Comparison of ENCODE assay signal across 9 cellular contexts in genomic region chr3:15982667-15983145, GRCh38.
A peak's percentile ranks its signal among the peaks of the same experiment; 100 is the strongest.
DNase-seq lines count a peak whose midpoint lies in the region; ATAC-seq and TF ChIP-seq lines count a peak whose summit lies in the region.
"Had no signal": no experiment of that assay in that cellular context is flagged by ENCODE, and none has a peak within 500 bp of the region (broad histone marks: within the 10 kb centered on the region; RNA-seq: fewer than 3 reads in every experiment).

No MANE protein-coding gene starts in this region.

- H3K36me3 ChIP-seq in GM23338 (ENCODE audit: insufficient read depth) (no peaks in the 10 kb centered on the region), SJSA1 (no peaks in the 10 kb centered on the region), gastrocnemius medialis (no peaks in the 10 kb centered on the region), MM.1S (replicated peaks; ENCODE audit: insufficient read depth, low read length) (no peaks in the 10 kb centered on the region)
- no peaks in the 10 kb centered on the region for H3K36me3 ChIP-seq in CD8-positive, alpha-beta T cell (ENCODE audit: insufficient read depth, low read length)

- H3K4me1 Mint-ChIP-seq in GM23338 = peaks cover 8% of the 10 kb centered on the region; the same call in 2 of the 3 replicates
- no peaks in the 10 kb centered on the region for H3K4me1 Mint-ChIP-seq in CD8-positive, alpha-beta T cell (ENCODE audit: low read depth)

- POLR2A ChIA-PET in CD8-positive, alpha-beta T cell (lab: Charles Lee) = no interaction called here

- peaks cover 10% of the 10 kb centered on the region for H3K36me3 Mint-ChIP-seq in GM23338 (ENCODE audit: low read depth)
- H3K36me3 Mint-ChIP-seq in CD8-positive, alpha-beta T cell = peaks cover 3% of the 10 kb centered on the region

- H3K27me3 ChIP-seq in GM23338 (ENCODE audit: insufficient read depth) = no peaks in the 10 kb centered on the region
- H3K27me3 ChIP-seq in SJSA1 (replicated peaks) = no peaks in the 10 kb centered on the region
- H3K27me3 ChIP-seq in foreskin keratinocyte = no peaks in the 10 kb centered on the region
- H3K27me3 ChIP-seq in gastrocnemius medialis = no peaks in the 10 kb centered on the region
- H3K27me3 ChIP-seq in MM.1S (replicated peaks; ENCODE audit: insufficient read depth, low read length) = no peaks in the 10 kb centered on the region
- no peaks in the 10 kb centered on the region for H3K27me3 ChIP-seq in CD8-positive, alpha-beta T cell (ENCODE audit: insufficient read depth, low read length)

- H3K4me3 ChIP-seq in GM23338 (no peak overlapping the region), SJSA1 (no peak overlapping the region), gastrocnemius medialis (peak overlapping the region; percentile 34 to 47 (median 42)), MM.1S (ENCODE audit: low read length) (no peak overlapping the region)
- H3K4me3 ChIP-seq in CD8-positive, alpha-beta T cell (ENCODE audit: low read depth, low read length) = no peak overlapping the region

- no peak overlapping the region for H3K4me3 Mint-ChIP-seq in GM23338
- H3K4me3 Mint-ChIP-seq in CD8-positive, alpha-beta T cell = no peak overlapping the region

- CTCF ChIA-PET in CD8-positive, alpha-beta T cell (lab: Charles Lee) = no interaction called here

- no peaks in the 10 kb centered on the region for H4K20me1 ChIP-seq in GM23338 (replicated peaks; ENCODE audit: insufficient read depth)
- H4K20me1 ChIP-seq in MM.1S (ENCODE audit: insufficient read depth, low read length) = no peaks in the 10 kb centered on the region

- in situ Hi-C loops in gastrocnemius medialis (cut with MboI; ENCODE audit: low sequenced_read_pairs in 4 of 4) = no loop called here

- no peaks in the 10 kb centered on the region for H3K27me3 Mint-ChIP-seq in GM23338 (ENCODE audit: insufficient read depth, low read depth, poor library complexity)
- peaks cover 2% of the 10 kb centered on the region for H3K27me3 Mint-ChIP-seq in CD8-positive, alpha-beta T cell (ENCODE audit: low read depth)

- TF ChIP-seq POLR2A in gastrocnemius medialis (IDR thresholded peaks at IDR 0.05) = no peak

- H2AFZ ChIP-seq in GM23338 (peak overlapping the region; percentile 43), MM.1S (ENCODE audit: low read length) (no peak overlapping the region)

- intact Hi-C loops in gastrocnemius medialis (cut with DNase I; ENCODE audit: low total_unique reads) = no loop called here
- intact Hi-C loops in CD8-positive, alpha-beta T cell (cut with DNase I, micrococcal nuclease) = no loop called here

- H3K9me3 Mint-ChIP-seq in GM23338 = peaks cover 16% of the 10 kb centered on the region
- peaks cover 3% of the 10 kb centered on the region for H3K9me3 Mint-ChIP-seq in CD8-positive, alpha-beta T cell

- no peaks in the 10 kb centered on the region for H3F3A ChIP-seq in GM23338 (replicated peaks; ENCODE audit: low read depth)
- no peaks in the 10 kb centered on the region for H3F3A ChIP-seq in MM.1S (ENCODE audit: insufficient read depth, low read length)

- H3K4me1 ChIP-seq in GM23338 (ENCODE audit: insufficient read depth) = no peaks in the 10 kb centered on the region
- H3K4me1 ChIP-seq in SJSA1 (replicated peaks) = peaks cover 23% of the 10 kb centered on the region
- peaks cover 20% of the 10 kb centered on the region for H3K4me1 ChIP-seq in foreskin keratinocyte
- H3K4me1 ChIP-seq in gastrocnemius medialis = peaks cover 18 to 19% of the 10 kb centered on the region in 2 donors
- H3K4me1 ChIP-seq in MM.1S (ENCODE audit: low read length) = no peaks in the 10 kb centered on the region
- no peaks in the 10 kb centered on the region for H3K4me1 ChIP-seq in CD8-positive, alpha-beta T cell (ENCODE audit: insufficient read depth, low read length)

- ATAC-seq in GM23338 = peak; percentile 34; the same call in 2 of the 3 replicates
- peak; percentile 99 for ATAC-seq in foreskin keratinocyte
- peak; percentile 93 to 96 for ATAC-seq in gastrocnemius medialis
- no peak for ATAC-seq in GM18519 (IDR thresholded peaks at IDR 0.05; ENCODE audit: low FRiP score, unreplicated experiment)
- ATAC-seq in CD8-positive, alpha-beta T cell = no peak

- H3K9me3 ChIP-seq in SJSA1 (replicated peaks) = no peaks in the 10 kb centered on the region
- no peaks in the 10 kb centered on the region for H3K9me3 ChIP-seq in gastrocnemius medialis
- H3K9me3 ChIP-seq in MM.1S (replicated peaks; ENCODE audit: insufficient read depth, low read length) = no peaks in the 10 kb centered on the region
- no peaks in the 10 kb centered on the region for H3K9me3 ChIP-seq in CD8-positive, alpha-beta T cell (ENCODE audit: low read length)

- H3K4me2 ChIP-seq in GM23338 (no peak overlapping the region), MM.1S (ENCODE audit: low read depth, low read length) (no peak overlapping the region)
- H3K4me2 ChIP-seq: KMS-11 had no signal

- no peak overlapping the region for H3K27ac Mint-ChIP-seq in GM23338
- H3K27ac Mint-ChIP-seq in CD8-positive, alpha-beta T cell = no peak overlapping the region

- H3K9ac ChIP-seq in MM.1S (ENCODE audit: low read length) = no peak overlapping the region
- H3K9ac ChIP-seq: KMS-11 had no signal

- H3K79me2 ChIP-seq in GM23338 (replicated peaks; ENCODE audit: insufficient read depth) (no peaks in the 10 kb centered on the region), MM.1S (ENCODE audit: low read length) (no peaks in the 10 kb centered on the region)

- no peaks in the 10 kb centered on the region; the same call in 1 of the 2 replicates for H3K9me2 ChIP-seq in GM23338 (ENCODE audit: insufficient read depth)
- no peaks in the 10 kb centered on the region for H3K9me2 ChIP-seq in MM.1S (replicated peaks; ENCODE audit: insufficient read depth, low read length)

- no peak overlapping the region for H3K27ac ChIP-seq in GM23338 (ENCODE audit: low read depth)
- H3K27ac ChIP-seq in SJSA1 = peak overlapping the region; percentile 90
- peak overlapping the region; percentile 93 for H3K27ac ChIP-seq in foreskin keratinocyte
- peak overlapping the region; percentile 82 to 92 (median 86) for H3K27ac ChIP-seq in gastrocnemius medialis
- no peak overlapping the region for H3K27ac ChIP-seq in MM.1S (ENCODE audit: low read length)
- H3K27ac ChIP-seq in CD8-positive, alpha-beta T cell (ENCODE audit: low read depth, low read length) = no peak overlapping the region
- H3K27ac ChIP-seq: KMS-11 had no signal

- DNase-seq in GM23338 (ENCODE audit: low spot score) = no peak
- peak; percentile 87 to 89 for DNase-seq in SJSA1 (ENCODE audit: low read depth in 1 of 2, low spot score in 2 of 2)
- peak; percentile 98 to 99 for DNase-seq in foreskin keratinocyte
- DNase-seq in gastrocnemius medialis = peak; percentile 66 to 83
- DNase-seq in MM.1S = no peak
- DNase-seq in CD8-positive, alpha-beta T cell = no peak
- no peak for DNase-seq in MV-4-11 (lab: John Stamatoyannopoulos, UW)

- TF ChIP-seq CTCF in GM23338 (conservative IDR thresholded peaks at IDR 0.05; ENCODE audit: low read depth in 2 of 2) (no peak), foreskin keratinocyte (conservative IDR thresholded peaks at IDR 0.05) (no peak), gastrocnemius medialis (IDR thresholded peaks at IDR 0.05 in 4 of 5, conservative IDR thresholded peaks at IDR 0.05 in 1 of 5) (no peak), MM.1S (IDR thresholded peaks at IDR 0.05; ENCODE audit: low read length) (no peak)
- TF ChIP-seq CTCF in CD8-positive, alpha-beta T cell (IDR thresholded peaks at IDR 0.05) = no peak

TF ChIP-seq in GM23338, 12 proteins besides CTCF, POLR2A, EP300 and RAD21:
- TF ChIP-seq NANOG (IDR thresholded peaks at IDR 0.05; ENCODE audit: borderline replicate concordance) = no peak
- TF ChIP-seq CREB1 (CRISPR knock-in tag; IDR thresholded peaks at IDR 0.05; ENCODE audit: low read depth) = no peak
- TF ChIP-seq POLR2AphosphoS5 (IDR thresholded peaks at IDR 0.05; ENCODE audit: low read depth) = no peak
- TF ChIP-seq EZH2 (IDR thresholded peaks at IDR 0.05; ENCODE audit: low read depth, unreplicated experiment) = no peak
- TF ChIP-seq ZNF331 (CRISPR knock-in tag; IDR thresholded peaks at IDR 0.05; ENCODE audit: low read depth) = no peak
- TF ChIP-seq EZH2phosphoT487 (IDR thresholded peaks at IDR 0.05; ENCODE audit: unreplicated experiment) = no peak
- TF ChIP-seq JUNB (IDR thresholded peaks at IDR 0.05; ENCODE audit: unreplicated experiment) = no peak

Comparison
In these comparisons a context has a peak if more than half of its experiments do, and no peak if none do; other contexts are left out.
1. ATAC-seq: peak in GM23338 (single experiment), foreskin keratinocyte (single experiment) and gastrocnemius medialis (2 of 2); none in GM18519 (single experiment) and CD8-positive, alpha-beta T cell (single experiment).
2. DNase-seq: peak in SJSA1 (2 of 2), foreskin keratinocyte (2 of 2) and gastrocnemius medialis (2 of 2); none in GM23338 (single experiment), MM.1S (single experiment), CD8-positive, alpha-beta T cell (0 of 7) and MV-4-11 (single experiment).
3. H3K27ac ChIP-seq: peak in SJSA1 (single experiment), foreskin keratinocyte (single experiment) and gastrocnemius medialis (4 of 4); none in GM23338 (single experiment), MM.1S (single experiment) and CD8-positive, alpha-beta T cell (single experiment).
4. H3K4me3 ChIP-seq: peak in gastrocnemius medialis (4 of 4); none in GM23338 (single experiment), SJSA1 (single experiment), MM.1S (single experiment) and CD8-positive, alpha-beta T cell (single experiment).